Comparison of ENCODE assay signal across 1 cellular context in the genomic region with DNA sequence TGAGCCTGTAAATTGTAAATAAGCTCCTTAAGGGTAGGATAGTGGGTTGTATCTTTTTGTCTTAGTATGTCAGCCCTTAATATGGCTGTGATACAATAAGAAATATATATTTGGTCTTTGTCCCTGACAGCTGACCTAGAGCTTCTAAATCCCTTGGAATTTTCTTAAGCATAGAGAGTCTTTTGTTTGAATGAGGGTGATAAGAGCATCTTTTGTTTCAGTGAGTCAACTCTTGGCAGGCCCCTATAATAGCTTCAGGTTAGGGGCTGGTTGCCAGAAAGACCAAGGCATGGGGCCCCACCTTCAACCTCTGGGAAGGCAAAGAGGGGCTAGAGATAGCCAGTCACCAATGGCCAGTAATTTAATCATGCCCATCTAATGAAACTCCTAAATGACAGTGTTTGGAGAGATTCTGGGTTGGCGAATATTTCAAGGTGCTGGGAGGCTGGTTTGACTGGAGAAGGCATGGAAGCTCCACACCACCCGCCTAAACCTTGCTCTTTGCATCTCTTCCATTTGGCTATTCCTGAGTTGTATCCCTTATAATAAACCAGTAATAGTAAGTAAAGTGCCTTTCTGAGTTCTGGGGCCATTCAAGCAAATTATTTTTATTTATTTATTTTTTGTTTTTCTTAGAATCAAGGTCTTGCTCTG.
TF ChIP-seq lines count a peak whose summit lies in the region.

No MANE protein-coding gene starts in this region.

TF ChIP-seq in GM23338, 12 proteins besides CTCF, POLR2A, EP300 and RAD21:
- TF ChIP-seq CREB1 (CRISPR knock-in tag; IDR thresholded peaks at IDR 0.05; ENCODE audit: low read depth) (no peak), EZH2phosphoT487 (IDR thresholded peaks at IDR 0.05; ENCODE audit: unreplicated experiment) (no peak), NANOG (IDR thresholded peaks at IDR 0.05; ENCODE audit: borderline replicate concordance) (no peak), ZNF462 (CRISPR knock-in tag; IDR thresholded peaks at IDR 0.05) (no peak), REST (IDR thresholded peaks at IDR 0.05; ENCODE audit: unreplicated experiment) (no peak), ETS1 (IDR thresholded peaks at IDR 0.05) (no peak), EZH2 (IDR thresholded peaks at IDR 0.05; ENCODE audit: low read depth, unreplicated experiment) (no peak), JUNB (IDR thresholded peaks at IDR 0.05; ENCODE audit: unreplicated experiment) (no peak), POLR2AphosphoS5 (IDR thresholded peaks at IDR 0.05; ENCODE audit: low read depth) (no peak), ZNF331 (CRISPR knock-in tag; IDR thresholded peaks at IDR 0.05; ENCODE audit: low read depth) (no peak), STAT1 (IDR thresholded peaks at IDR 0.05; ENCODE audit: unreplicated experiment) (no peak), ZNF114 (CRISPR knock-in tag; IDR thresholded peaks at IDR 0.05) (no peak)
